Comparison of ENCODE assay signal across 15 cellular contexts in the genomic region with DNA sequence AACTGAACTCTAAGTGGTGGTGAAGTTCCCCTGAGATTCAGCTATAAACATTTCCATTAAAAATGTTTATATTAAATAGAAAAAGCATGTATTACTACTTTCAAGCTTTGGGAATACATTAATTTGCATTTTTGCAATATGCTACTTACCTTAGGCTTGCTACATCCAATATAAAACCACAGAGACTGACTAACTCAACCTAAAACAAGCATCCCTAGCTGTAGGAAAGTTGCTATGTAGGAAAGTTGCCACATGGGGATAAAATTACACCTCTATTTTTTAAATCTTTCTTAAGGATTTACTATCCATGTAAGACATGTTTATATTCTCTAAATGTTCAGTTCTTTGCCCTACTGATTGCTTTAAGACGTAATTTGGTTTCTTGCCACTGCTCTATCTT. TPM values are rescaled to one million over a fixed set of nuclear protein-coding genes. Genes with fewer than 3 reads are reported as not detected.
DNase-seq lines count a peak whose midpoint lies in the region; ATAC-seq and TF ChIP-seq lines count a peak whose summit lies in the region.
"Had no signal": no experiment of that assay in that cellular context is flagged by ENCODE, and none has a peak within 500 bp of the region (broad histone marks: within the 10 kb centered on the region; RNA-seq: fewer than 3 reads in every experiment).

No MANE protein-coding gene starts in this region.

- no peak overlapping the region for H2AK5ac ChIP-seq in IMR-90 (ENCODE audit: low read depth, low read length)

- no peaks in the 10 kb centered on the region for H3K9me1 ChIP-seq in IMR-90 (ENCODE audit: insufficient read depth, low read length)

- H2BK120ac ChIP-seq in IMR-90 (ENCODE audit: low read depth, low read length), result no peak overlapping the region

- H2AK9ac ChIP-seq in IMR-90 (replicated peaks; ENCODE audit: low read depth, low read length, poor library complexity), result no peak overlapping the region

- BruUV-seq in IMR-90 (replicated peaks; lab: Mats Ljungman, UMichigan) (no TSS peak), Calu3 (replicated peaks; lab: Mats Ljungman, UMichigan) (no TSS peak)

- CTCF ChIA-PET in IMR-90 (lab: Yijun Ruan, JAX), result interaction anchor here (0.8 kb wide), 1 partner anchor 13 kb away, joined by 3 read pairs; a partner anchor contains a TSS
- CTCF ChIA-PET in Calu3 (lab: Charles Lee), result no interaction called here

- no peak overlapping the region for H3K4me3 Mint-ChIP-seq in Calu3 (ENCODE audit: low read depth, unreplicated experiment)
- H3K4me3 Mint-ChIP-seq: CD4-positive, alpha-beta memory T cell; H9 had no signal

- no peak overlapping the region for H3K4me3 ChIP-seq in IMR-90 (ENCODE audit: insufficient read depth, low read depth, low read length)
- H3K4me3 ChIP-seq: GM23248 had no signal

- H4K5ac ChIP-seq in IMR-90 (ENCODE audit: low read depth, low read length), result no peak overlapping the region

- H3K4me1 ChIP-seq in IMR-90 (ENCODE audit: control insufficient read depth, insufficient read depth, low read length), result peaks cover 8% of the 10 kb centered on the region

- no peak overlapping the region for H3K4ac ChIP-seq in IMR-90 (ENCODE audit: low read depth, low read length)

- no peaks in the 10 kb centered on the region for H3K36me3 Mint-ChIP-seq in Calu3 (ENCODE audit: insufficient read depth, unreplicated experiment)

- no peak overlapping the region for H3K9ac ChIP-seq in IMR-90 (ENCODE audit: low read depth, low read length)
- H3K9ac ChIP-seq: GM23248 had no signal

- H3K18ac ChIP-seq in IMR-90 (ENCODE audit: low read depth, low read length), result no peak overlapping the region

- no peak for TF ChIP-seq POLR2A in IMR-90 (IDR thresholded peaks at IDR 0.05; ENCODE audit: low read depth, low read length)

- H3K27ac ChIP-seq in IMR-90 (ENCODE audit: insufficient read depth, low read length), result no peak overlapping the region
- H3K27ac ChIP-seq: GM23248 had no signal

- WGBS in IMR-90 (ENCODE audit: extremely low coverage in 2 of 2, insufficient read length in 1 of 2), 2 experiments, result no CpG with 5 or more reads among the region's 1 CpG

- H3K27ac Mint-ChIP-seq in Calu3 (ENCODE audit: unreplicated experiment), result no peak overlapping the region
- H3K27ac Mint-ChIP-seq: CD4-positive, alpha-beta memory T cell had no signal

- H3K79me1 ChIP-seq in IMR-90 (ENCODE audit: low read depth in 1 of 2, low read length in 2 of 2), result peaks cover 11 to 30% of the 10 kb centered on the region in 2 experiments

- no peak overlapping the region for H2BK20ac ChIP-seq in IMR-90 (ENCODE audit: low read depth, low read length)

- no peak overlapping the region for H4K91ac ChIP-seq in IMR-90 (ENCODE audit: insufficient read depth, low read depth, low read length)

- H3K4me2 ChIP-seq in IMR-90 (ENCODE audit: low read depth, low read length), result no peak overlapping the region

- no peak overlapping the region for H3K56ac ChIP-seq in IMR-90 (ENCODE audit: extremely low read depth, insufficient read depth, low read length)

- H3K14ac ChIP-seq in IMR-90 (replicated peaks; ENCODE audit: low read depth, low read length), result no peak overlapping the region

- TF ChIP-seq CTCF in IMR-90 (conservative IDR thresholded peaks at IDR 0.05; ENCODE audit: low read depth, low read length) (no peak), Calu3 (IDR thresholded peaks at IDR 0.05; ENCODE audit: unreplicated experiment) (no peak)

- H3K9me3 Mint-ChIP-seq in Calu3 (ENCODE audit: low read depth, unreplicated experiment), result no peaks in the 10 kb centered on the region
- H3K9me3 Mint-ChIP-seq: CD4-positive, alpha-beta memory T cell; H9 had no signal

- H3K27me3 ChIP-seq in IMR-90 (ENCODE audit: control insufficient read depth, insufficient read depth, low read length), result no peaks in the 10 kb centered on the region

- no peak overlapping the region for H2AFZ ChIP-seq in IMR-90 (replicated peaks; ENCODE audit: low read length, poor library complexity)
- H2AFZ ChIP-seq: GM23248 had no signal

- no peak overlapping the region for H4K8ac ChIP-seq in IMR-90 (ENCODE audit: low read depth in 2 of 2, low read length in 2 of 2)

- H2BK15ac ChIP-seq in IMR-90 (ENCODE audit: low read depth, low read length), result no peak overlapping the region

- H3K9me3 ChIP-seq in IMR-90 (ENCODE audit: control insufficient read depth, insufficient read depth, low read length), result no peaks in the 10 kb centered on the region

- no peaks in the 10 kb centered on the region for H3K36me3 ChIP-seq in IMR-90 (ENCODE audit: control insufficient read depth, insufficient read depth, low read length)

- ATAC-seq in IMR-90 (ENCODE audit: low read depth), result peak; percentile 81
- no peak for ATAC-seq in GM19467 (IDR thresholded peaks at IDR 0.05; ENCODE audit: unreplicated experiment)

- intact Hi-C loops in IMR-90 (cut with micrococcal nuclease) (loop anchor here (5.0 kb wide), 1 partner anchor 44 kb away; no protein-coding TSS in a partner anchor), Calu3 (cut with micrococcal nuclease; ENCODE audit: unreplicated experiment) (no loop called here)

- TF ChIP-seq RAD21 in IMR-90 (IDR thresholded peaks at IDR 0.05; ENCODE audit: low read length), result no peak

- peaks cover 11% of the 10 kb centered on the region for H3K4me1 Mint-ChIP-seq in Calu3 (ENCODE audit: low read depth, unreplicated experiment)

- dilution Hi-C loops in IMR-90 (cut with HindIII; ENCODE audit: low sequenced_read_pairs, unreplicated experiment), result no loop called here

- H3K23ac ChIP-seq in IMR-90 (ENCODE audit: low read depth, low read length), result no peak overlapping the region

- POLR2A ChIA-PET in IMR-90 (lab: Charles Lee; ENCODE audit: unreplicated experiment), result no interaction called here

- in situ Hi-C loops in IMR-90 (cut with MboI; ENCODE audit: low sequenced_read_pairs), result no loop called here

- peaks cover 17% of the 10 kb centered on the region; the same call in 1 of the 2 replicates for H4K20me1 ChIP-seq in IMR-90 (ENCODE audit: insufficient read depth, low read length)

- no peaks in the 10 kb centered on the region for H3K27me3 Mint-ChIP-seq in Calu3 (ENCODE audit: unreplicated experiment)
- H3K27me3 Mint-ChIP-seq: CD4-positive, alpha-beta memory T cell had no signal

- DNase-seq in HCEC 1CT, result peak; percentile 5
- DNase-seq in IMR-90, result peak; percentile 68
- DNase-seq in fibroblast of peridontal ligament (ENCODE audit: extremely low read depth), result peak; percentile 25
- peak; percentile 6 for DNase-seq in iris pigment epithelial cell (ENCODE audit: low read depth)
- DNase-seq in Calu3, result no peak
- DNase-seq in NOMO-1 treated with dmso at 0.1 percent for 144 hours (lab: John Stamatoyannopoulos, UW; ENCODE audit: unreplicated experiment), result no peak
- DNase-seq in stimulated activated CD4-positive, alpha-beta T cell treated with anti-CD3 and anti-CD28 coated beads, Interleukin-2, amount 100 ng/mL, for 24 hours, result no peak
- DNase-seq: C1 segment of cervical spinal cord; CD4-positive, alpha-beta memory T cell; COR-L47; DMS153; DND-41; GM23248; H9 had no signal

- no peak overlapping the region for H2BK5ac ChIP-seq in IMR-90 (ENCODE audit: low read depth, low read length, poor library complexity, severe bottlenecking)

TF ChIP-seq in IMR-90, 13 proteins besides CTCF, POLR2A, EP300 and RAD21:
- TF ChIP-seq CHD1 (IDR thresholded peaks at IDR 0.05; ENCODE audit: low read depth, low read length) (no peak), CEBPB (IDR thresholded peaks at IDR 0.05; ENCODE audit: low read depth, low read length) (no peak), FOS (IDR thresholded peaks at IDR 0.05; ENCODE audit: low read depth, low read length) (no peak), NFE2L2 (IDR thresholded peaks at IDR 0.05; ENCODE audit: low read depth, low read length) (no peak), MAZ (IDR thresholded peaks at IDR 0.05; ENCODE audit: borderline replicate concordance, low read depth, low read length) (no peak), RFX5 (IDR thresholded peaks at IDR 0.05; ENCODE audit: low read depth, low read length) (no peak), RCOR1 (IDR thresholded peaks at IDR 0.05; ENCODE audit: insufficient replicate concordance, low read length) (no peak), MAFK (IDR thresholded peaks at IDR 0.05; ENCODE audit: low read depth, low read length) (no peak), BHLHE40 (IDR thresholded peaks at IDR 0.05; ENCODE audit: low read depth, low read length) (no peak), SMC3 (IDR thresholded peaks at IDR 0.05; ENCODE audit: low read depth, low read length) (no peak), MXI1 (IDR thresholded peaks at IDR 0.05; ENCODE audit: borderline replicate concordance, low read depth, low read length) (no peak)
- TF ChIP-seq, protein P1, sequence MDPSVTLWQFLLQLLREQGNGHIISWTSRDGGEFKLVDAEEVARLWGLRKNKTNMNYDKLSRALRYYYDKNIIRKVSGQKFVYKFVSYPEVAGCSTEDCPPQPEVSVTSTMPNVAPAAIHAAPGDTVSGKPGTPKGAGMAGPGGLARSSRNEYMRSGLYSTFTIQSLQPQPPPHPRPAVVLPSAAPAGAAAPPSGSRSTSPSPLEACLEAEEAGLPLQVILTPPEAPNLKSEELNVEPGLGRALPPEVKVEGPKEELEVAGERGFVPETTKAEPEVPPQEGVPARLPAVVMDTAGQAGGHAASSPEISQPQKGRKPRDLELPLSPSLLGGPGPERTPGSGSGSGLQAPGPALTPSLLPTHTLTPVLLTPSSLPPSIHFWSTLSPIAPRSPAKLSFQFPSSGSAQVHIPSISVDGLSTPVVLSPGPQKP (IDR thresholded peaks at IDR 0.05; ENCODE audit: borderline replicate concordance, low read depth, low read length), result no peak
- TF ChIP-seq, protein P2, sequence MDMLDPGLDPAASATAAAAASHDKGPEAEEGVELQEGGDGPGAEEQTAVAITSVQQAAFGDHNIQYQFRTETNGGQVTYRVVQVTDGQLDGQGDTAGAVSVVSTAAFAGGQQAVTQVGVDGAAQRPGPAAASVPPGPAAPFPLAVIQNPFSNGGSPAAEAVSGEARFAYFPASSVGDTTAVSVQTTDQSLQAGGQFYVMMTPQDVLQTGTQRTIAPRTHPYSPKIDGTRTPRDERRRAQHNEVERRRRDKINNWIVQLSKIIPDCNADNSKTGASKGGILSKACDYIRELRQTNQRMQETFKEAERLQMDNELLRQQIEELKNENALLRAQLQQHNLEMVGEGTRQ (IDR thresholded peaks at IDR 0.05; ENCODE audit: low read depth, low read length), result no peak

RNA-seq across cellular contexts. Expression of a gene that starts 12.8 kb away (rescaled TPM):
- total RNA-seq in IMR-90 (2012; rRNA removed), result 89.4 and 114 TPM in 2 replicates
- polyA plus RNA-seq in IMR-90 (2012; rRNA removed), result 10.0 and 13.5 TPM in 2 replicates
- 2.9 and 4.6 TPM in 2 replicates for polyA plus RNA-seq in IMR-90 (2012; cell fraction: cytosol; rRNA removed)
- 0.83 and 8.5 TPM in 2 replicates for polyA plus RNA-seq in IMR-90 (2012; cell fraction: nucleus; rRNA removed; ENCODE audit: low replicate concordance)
- 59.5 and 62.2 TPM in 2 replicates for total RNA-seq in Calu3 (2022)

Comparison
In these comparisons a context has a peak if more than half of its experiments do, and no peak if none do; other contexts are left out.
1. DNase-seq: peak in HCEC 1CT (single experiment), IMR-90 (single experiment), fibroblast of peridontal ligament (single experiment) and iris pigment epithelial cell (single experiment); none in Calu3 (single experiment), NOMO-1 treated with dmso at 0.1 percent for 144 hours (single experiment) and stimulated activated CD4-positive, alpha-beta T cell treated with anti-CD3 and anti-CD28 coated beads, Interleukin-2, amount 100 ng/mL, for 24 hours (0 of 2).